Comparison of ENCODE assay signal across 8 cellular contexts in genomic region chr13:99606322-99607089, GRCh38. TPM values are rescaled to one million over a fixed set of nuclear protein-coding genes. Genes with fewer than 3 reads are reported as not detected.
DNase-seq lines count a peak whose midpoint lies in the region; ATAC-seq and TF ChIP-seq lines count a peak whose summit lies in the region.

TSS of gene CLYBL (plus strand) at chr13:99606690.

- no peaks in the 10 kb centered on the region for H3K36me3 ChIP-seq in uterus

- intact Hi-C loops in left ventricle myocardium superior (cut with micrococcal nuclease): no loop called here
- intact Hi-C loops in uterus (cut with DNase I; ENCODE audit: low total_unique reads): no loop called here

- peak within 1 kb of the TSS; percentile 83 for H3K4me3 ChIP-seq in GM12875 (ENCODE audit: low read depth, low read length)
- H3K4me3 ChIP-seq in uterus: peak within 1 kb of the TSS; percentile 52 to 64

- peak within 1 kb of the TSS; percentile 71 to 81 for H3K27ac ChIP-seq in uterus

- no peaks in the 10 kb centered on the region for H3K9me3 ChIP-seq in uterus

- DNase-seq in NCI-H1048 (lab: John Stamatoyannopoulos, UW) (peak; percentile 63), T-helper 1 cell (peak; percentile 84 to 90 (median 88)), amygdala (lab: John Stamatoyannopoulos, UW) (peak; percentile 13 to 95 (median 84)), left ventricle myocardium superior (peak; percentile 94), pulmonary artery endothelial cell (ENCODE audit: low read depth, low spot score) (peak; percentile 44), uterus (peak; percentile 88 to 89)

- no peaks in the 10 kb centered on the region for H3K27me3 ChIP-seq in uterus

- H3K4me1 ChIP-seq in uterus: no peaks in the 10 kb centered on the region

- TF ChIP-seq POLR2A in uterus (IDR thresholded peaks at IDR 0.05): peak; percentile 69 to 81

- TF ChIP-seq CTCF in GM12875 (IDR thresholded peaks at IDR 0.05; ENCODE audit: borderline replicate concordance, insufficient read depth, low read depth, low read length): 0 out of 2 replicates have a peak, but pooled peaks have one; percentile 6
- peak in 1 of 4 experiments; percentile 19 for TF ChIP-seq CTCF in uterus (IDR thresholded peaks at IDR 0.05)

- ATAC-seq in HG02588 (IDR thresholded peaks at IDR 0.05; ENCODE audit: unreplicated experiment) (peak; percentile 81), left ventricle myocardium superior (peak; percentile 98)

RNA-seq across cellular contexts. Expression of gene CLYBL, which starts in this region (rescaled TPM):
- total RNA-seq in left ventricle myocardium superior (24.5 TPM), pulmonary artery endothelial cell (0.46 and 0.92 TPM in 2 replicates), uterus (10 to 100 TPM in 1 of 4 donors, 1 to 10 TPM in 2, under 1 TPM in 1; 0.29 to 34.3 (median 7.2) TPM)

Comparison
In these comparisons a context has a peak if more than half of its experiments do, and no peak if none do; other contexts are left out.
1. Peak in every context shown above with its lines: DNase-seq, ATAC-seq, H3K4me3 ChIP-seq and H3K27ac ChIP-seq.
2. Peak in DNase-seq in pulmonary artery endothelial cell; RNA of the gene not detected or under 1 TPM.
3. DNase-seq: peak in every context shown above with its lines; median percentile 94 in left ventricle myocardium superior; 88 in uterus; 88 in T-helper 1 cell; 84 in amygdala; 63 in NCI-H1048; 44 in pulmonary artery endothelial cell.